ENCODE assay signal across 15 cellular contexts in genomic region chr10:57925045-57925444, GRCh38.
DNase-seq lines count a peak whose midpoint lies in the region; ATAC-seq and TF ChIP-seq lines count a peak whose summit lies in the region.
"Had no signal": no experiment of that assay in that cellular context is flagged by ENCODE, and none has a peak within 500 bp of the region (broad histone marks: within the 10 kb centered on the region; RNA-seq: fewer than 3 reads in every experiment).

No MANE protein-coding gene starts in this region.

- no peaks in the 10 kb centered on the region for H3K4me1 ChIP-seq in ovary (ENCODE audit: insufficient read depth)

- H3K4me3 ChIP-seq in fibroblast of villous mesenchyme (ENCODE audit: low read depth, low read length) (no peak overlapping the region), brain microvascular endothelial cell (ENCODE audit: low read depth, low read length) (no peak overlapping the region), ovary (no peak overlapping the region)
- H3K4me3 ChIP-seq: MG63 had no signal

- peak; percentile 51 for ATAC-seq in HG02852 (IDR thresholded peaks at IDR 0.05; ENCODE audit: unreplicated experiment)

- DNase-seq in DMS53 (lab: John Stamatoyannopoulos, UW) (peak; percentile 76), fibroblast of villous mesenchyme (ENCODE audit: low read depth) (peak; percentile 63), erythroblast (lab: John Stamatoyannopoulos, UW) (no peak), brain microvascular endothelial cell (no peak), amygdala (lab: John Stamatoyannopoulos, UW) (no peak), ovary (no peak)
- DNase-seq: ACHN; CD4-positive, alpha-beta T cell; MG63; NCI-H1105; NCI-H1694 treated with DMSO at 0.1 percent for 48 hours; NCI-H524; SIG-M5 had no signal

- H3K9me3 ChIP-seq in ovary = no peaks in the 10 kb centered on the region
- H3K9me3 ChIP-seq: MG63 had no signal

- no peak for TF ChIP-seq POLR2A in erythroblast (IDR thresholded peaks at IDR 0.05; ENCODE audit: low read length)
- no peak for TF ChIP-seq POLR2A in ovary (IDR thresholded peaks at IDR 0.05)

- H3K27me3 ChIP-seq in brain microvascular endothelial cell (replicated peaks) (no peaks in the 10 kb centered on the region), ovary (no peaks in the 10 kb centered on the region)

- in situ Hi-C loops in brain microvascular endothelial cell (cut with HindIII; ENCODE audit: low pct_ligation_motif_present, low sequenced_read_pairs) = no loop called here

- no peak for TF ChIP-seq EP300 in ovary (IDR thresholded peaks at IDR 0.05)

- WGBS in ovary, 3 donors = 28 to 64% (median 29%) methylated on average over 2 of the region's 2 CpGs

- TF ChIP-seq CTCF in VCaP (conservative IDR thresholded peaks at IDR 0.05) = no peak
- no peak for TF ChIP-seq CTCF in fibroblast of villous mesenchyme (IDR thresholded peaks at IDR 0.05; ENCODE audit: insufficient read depth, low read depth, low read length)
- no peak for TF ChIP-seq CTCF in brain microvascular endothelial cell (IDR thresholded peaks at IDR 0.05; ENCODE audit: low read depth, low read length, missing control alignments)
- TF ChIP-seq CTCF in ovary (IDR thresholded peaks at IDR 0.05) = no peak

- peak overlapping the region; percentile 89 for H3K27ac ChIP-seq in VCaP
- no peak overlapping the region for H3K27ac ChIP-seq in brain microvascular endothelial cell
- H3K27ac ChIP-seq in ovary = no peak overlapping the region

- intact Hi-C loops in ovary (cut with DNase I) = no loop called here

- H3K36me3 ChIP-seq in brain microvascular endothelial cell (replicated peaks) (no peaks in the 10 kb centered on the region), ovary (no peaks in the 10 kb centered on the region)
- H3K36me3 ChIP-seq: MG63 had no signal

Comparison
In these comparisons a context has a peak if more than half of its experiments do, and no peak if none do; other contexts are left out.
1. DNase-seq: peak in DMS53 (single experiment) and fibroblast of villous mesenchyme (single experiment); none in erythroblast (0 of 2), brain microvascular endothelial cell (single experiment), amygdala (0 of 56) and ovary (0 of 5).